24 cellular contexts compared by ENCODE assay signal in genomic region chr17:75219815-75220214, GRCh38.
"Had no signal": no experiment of that assay in that cellular context is flagged by ENCODE, and none has a peak within 500 bp of the region (broad histone marks: within the 10 kb centered on the region; RNA-seq: fewer than 3 reads in every experiment).

No MANE protein-coding gene starts in this region.

- H3K36me3 ChIP-seq: ovary had no signal

- DNase-seq: dermis blood vessel endothelial cell; effector memory CD4-positive, alpha-beta T cell; erythroblast; esophagus squamous epithelium; foreskin melanocyte; head of caudate nucleus; left ventricle myocardium superior; natural killer cell; occipital lobe; ovary; psoas muscle; right cardiac atrium; sigmoid colon; stimulated activated CD4-positive, alpha-beta T cell treated with anti-CD3 and anti-CD28 coated beads, Interleukin-2, amount 100 ng/mL, for 24 hours; stimulated activated CD4-positive, alpha-beta T cell treated with anti-CD3 and anti-CD28 coated beads, Interleukin-4, amount 100 ng/mL, for 24 hours; stimulated activated naive B cell treated with anti-CD40 and anti-IgM and Interleukin-4, amounts not matched to agents 10 μg/mL and 1 μg/mL and 100 μg/mL, for 72 hours; upper lobe of left lung had no signal

- H3K9me3 Mint-ChIP-seq: natural killer cell; stimulated activated naive B cell treated with anti-CD40 and anti-IgM and Interleukin-4, amounts not matched to agents 10 μg/mL and 1 μg/mL and 100 μg/mL, for 72 hours; stimulated activated naive CD8-positive, alpha-beta T cell treated with anti-CD3 and anti-CD28 coated beads, Interleukin-15, Interleukin-2, amounts not matched to agents 100 ng/mL and 50 ng/mL, for 24 hours had no signal

- H3K27me3 ChIP-seq: esophagus squamous epithelium, ovary, sigmoid colon, tibial nerve, upper lobe of left lung had no signal

- FAIRE-seq: keratinocyte, urothelium cell line had no signal

- H3K9me3 ChIP-seq: esophagus squamous epithelium, lower lobe of right lung, ovary, psoas muscle, sigmoid colon, thoracic aorta, tibial nerve, upper lobe of left lung had no signal

- H3K27ac Mint-ChIP-seq: natural killer cell; stimulated activated naive B cell treated with anti-CD40 and anti-IgM and Interleukin-4, amounts not matched to agents 10 μg/mL and 1 μg/mL and 100 μg/mL, for 72 hours; stimulated activated naive CD8-positive, alpha-beta T cell treated with anti-CD3 and anti-CD28 coated beads, Interleukin-15, Interleukin-2, amounts not matched to agents 100 ng/mL and 50 ng/mL, for 24 hours had no signal

- H3K27ac ChIP-seq: coronary artery, esophagus squamous epithelium, lower lobe of right lung, ovary, psoas muscle, sigmoid colon, thoracic aorta, tibial nerve, upper lobe of left lung had no signal

- H3K27me3 Mint-ChIP-seq: stimulated activated naive B cell treated with anti-CD40 and anti-IgM and Interleukin-4, amounts not matched to agents 10 μg/mL and 1 μg/mL and 100 μg/mL, for 72 hours; stimulated activated naive CD8-positive, alpha-beta T cell treated with anti-CD3 and anti-CD28 coated beads, Interleukin-15, Interleukin-2, amounts not matched to agents 100 ng/mL and 50 ng/mL, for 24 hours had no signal

- H3K4me1 ChIP-seq: esophagus squamous epithelium, lower lobe of right lung, psoas muscle, sigmoid colon, tibial nerve, upper lobe of left lung had no signal

- H3K4me3 Mint-ChIP-seq: natural killer cell; stimulated activated naive B cell treated with anti-CD40 and anti-IgM and Interleukin-4, amounts not matched to agents 10 μg/mL and 1 μg/mL and 100 μg/mL, for 72 hours; stimulated activated naive CD8-positive, alpha-beta T cell treated with anti-CD3 and anti-CD28 coated beads, Interleukin-15, Interleukin-2, amounts not matched to agents 100 ng/mL and 50 ng/mL, for 24 hours had no signal

- H3K4me3 ChIP-seq: coronary artery, esophagus squamous epithelium, lower lobe of right lung, ovary, psoas muscle, sigmoid colon, thoracic aorta, tibial nerve, upper lobe of left lung had no signal

- ATAC-seq: left ventricle myocardium superior; natural killer cell; psoas muscle; stimulated activated naive B cell treated with anti-CD40 and anti-IgM and Interleukin-4, amounts not matched to agents 10 μg/mL and 1 μg/mL and 100 μg/mL, for 72 hours had no signal
